In genomic region chr17:7587831-7588230, GRCh38 we compare ENCODE assay signal across 14 cellular contexts. TPM values are rescaled to one million over a fixed set of nuclear protein-coding genes. Genes with fewer than 3 reads are reported as not detected.
A peak's percentile ranks its signal among the peaks of the same experiment; 100 is the strongest.
DNase-seq lines count a peak whose midpoint lies in the region; ATAC-seq and TF ChIP-seq lines count a peak whose summit lies in the region.
"Had no signal": no experiment of that assay in that cellular context is flagged by ENCODE, and none has a peak within 500 bp of the region (broad histone marks: within the 10 kb centered on the region; RNA-seq: fewer than 3 reads in every experiment).

No MANE protein-coding gene starts in this region.

- peak overlapping the region; percentile 53 for H3K4me3 Mint-ChIP-seq in endodermal cell
- no peak overlapping the region for H3K4me3 Mint-ChIP-seq in osteocyte (ENCODE audit: unreplicated experiment)
- H3K4me3 Mint-ChIP-seq in T-helper 17 cell, result no peak overlapping the region
- no peak overlapping the region for H3K4me3 Mint-ChIP-seq in T-helper 2 cell treated with Interferon-gamma antibody and Interleukin-4, amounts not matched to agents 5 μg/mL and 100 μg/mL, for 36 hours

- DNase-seq in EH (ENCODE audit: low read depth) (peak; percentile 62), NCI-H226 (peak; percentile 48), endodermal cell (peak; percentile 51), osteocyte (ENCODE audit: extremely low spot score, unreplicated experiment) (no peak), T-helper 17 cell (no peak), midbrain (lab: John Stamatoyannopoulos, UW) (no peak), NCI-H2107 (lab: John Stamatoyannopoulos, UW) (no peak)
- DNase-seq in T-helper 2 cell treated with Interferon-gamma antibody and Interleukin-4, amounts not matched to agents 5 μg/mL and 100 μg/mL, for 36 hours (ENCODE audit: low spot score), result no peak
- DNase-seq: activated gamma-delta T cell treated with Interleukin-2 at 50 U/mL for 16 hours, DMS79 treated with DMSO at 0.1 percent for 48 hours, T-helper 2 cell had no signal

- H3K27me3 Mint-ChIP-seq in endodermal cell (ENCODE audit: insufficient read depth), result no peaks in the 10 kb centered on the region
- no peaks in the 10 kb centered on the region for H3K27me3 Mint-ChIP-seq in osteocyte (ENCODE audit: unreplicated experiment)
- no peaks in the 10 kb centered on the region for H3K27me3 Mint-ChIP-seq in T-helper 17 cell
- no peaks in the 10 kb centered on the region for H3K27me3 Mint-ChIP-seq in T-helper 2 cell treated with Interferon-gamma antibody and Interleukin-4, amounts not matched to agents 5 μg/mL and 100 μg/mL, for 36 hours (ENCODE audit: low read depth)

- peaks cover 15% of the 10 kb centered on the region for H3K4me1 ChIP-seq in endodermal cell (ENCODE audit: control insufficient read depth, insufficient read depth, low read length)

- H3K27me3 ChIP-seq in endodermal cell (ENCODE audit: control insufficient read depth, insufficient read depth, low read length, poor library complexity, severe bottlenecking), result no peaks in the 10 kb centered on the region
- H3K27me3 ChIP-seq: upper lobe of left lung had no signal

- ATAC-seq in T-helper 17 cell, result no peak

- H3K36me3 Mint-ChIP-seq in endodermal cell (ENCODE audit: low read depth) (peaks cover 34% of the 10 kb centered on the region), osteocyte (ENCODE audit: unreplicated experiment) (peaks cover 12% of the 10 kb centered on the region), T-helper 17 cell (ENCODE audit: low read depth) (peaks cover 2% of the 10 kb centered on the region)
- H3K36me3 Mint-ChIP-seq in T-helper 2 cell treated with Interferon-gamma antibody and Interleukin-4, amounts not matched to agents 5 μg/mL and 100 μg/mL, for 36 hours (ENCODE audit: low read depth), result peaks cover 31% of the 10 kb centered on the region

- H3K9me3 Mint-ChIP-seq in endodermal cell (no peaks in the 10 kb centered on the region), osteocyte (ENCODE audit: unreplicated experiment) (no peaks in the 10 kb centered on the region)
- no peaks in the 10 kb centered on the region for H3K9me3 Mint-ChIP-seq in T-helper 2 cell treated with Interferon-gamma antibody and Interleukin-4, amounts not matched to agents 5 μg/mL and 100 μg/mL, for 36 hours

- H3K9ac ChIP-seq in endodermal cell (ENCODE audit: extremely low read depth, low read length, poor library complexity, severe bottlenecking), result no peak overlapping the region

- H3K4me1 Mint-ChIP-seq in endodermal cell (peaks cover 24% of the 10 kb centered on the region), osteocyte (ENCODE audit: unreplicated experiment) (peaks cover 44% of the 10 kb centered on the region), T-helper 17 cell (peaks cover 20% of the 10 kb centered on the region)
- peaks cover 15% of the 10 kb centered on the region for H3K4me1 Mint-ChIP-seq in T-helper 2 cell treated with Interferon-gamma antibody and Interleukin-4, amounts not matched to agents 5 μg/mL and 100 μg/mL, for 36 hours (ENCODE audit: low read depth)

- no peak for TF ChIP-seq CTCF in endodermal cell (conservative IDR thresholded peaks at IDR 0.05)
- no peak for TF ChIP-seq CTCF in osteocyte (IDR thresholded peaks at IDR 0.05)

- no peak overlapping the region for H3K4me3 ChIP-seq in endodermal cell (ENCODE audit: low read length)
- H3K4me3 ChIP-seq: upper lobe of left lung had no signal

- no peak overlapping the region for H3K27ac Mint-ChIP-seq in endodermal cell
- peak overlapping the region; percentile 54 for H3K27ac Mint-ChIP-seq in osteocyte (ENCODE audit: unreplicated experiment)
- H3K27ac Mint-ChIP-seq in T-helper 17 cell, result no peak overlapping the region
- H3K27ac Mint-ChIP-seq in T-helper 2 cell treated with Interferon-gamma antibody and Interleukin-4, amounts not matched to agents 5 μg/mL and 100 μg/mL, for 36 hours, result no peak overlapping the region

- H3K27ac ChIP-seq in endodermal cell (ENCODE audit: low read depth, low read length), result no peak overlapping the region

- peaks cover 58% of the 10 kb centered on the region for H3K36me3 ChIP-seq in endodermal cell (ENCODE audit: control insufficient read depth, insufficient read depth, low read length)

- H3K9me3 ChIP-seq in endodermal cell (ENCODE audit: control insufficient read depth, low read length) (no peaks in the 10 kb centered on the region), T-helper 17 cell (ENCODE audit: control insufficient read depth, low read length, poor library complexity, severe bottlenecking) (no peaks in the 10 kb centered on the region)
- H3K9me3 ChIP-seq: upper lobe of left lung had no signal

- 81% methylated on average over 5 of the region's 5 CpGs; no CpG with 5 or more reads in 1 of the 2 experiments for WGBS in endodermal cell (ENCODE audit: insufficient coverage in 1 of 2, insufficient read length in 1 of 2), 2 experiments

RNA-seq across cellular contexts. Expression of gene SOX15, which starts 2.1 kb away (rescaled TPM):
- 1 to 10 TPM; 6.4 to 7.3 TPM for total RNA-seq in endodermal cell
- polyA plus RNA-seq in endodermal cell (2013, experiment 1 of 2), result 1.1 TPM
- 1.0 TPM for polyA plus RNA-seq in endodermal cell (2013, experiment 2 of 2)
- total RNA-seq in osteocyte, result 0.78 TPM in 2 replicates
- total RNA-seq in T-helper 17 cell, result not detected
- total RNA-seq: HT-29, lung microvascular endothelial cell had no signal

RNA-seq across cellular contexts. Expression of gene MPDU1, which starts 4.2 kb away (rescaled TPM):
- total RNA-seq in endodermal cell (10 to 100 TPM; 47.4 to 56.6 TPM), osteocyte (34.2 and 42.2 TPM in 2 replicates), T-helper 17 cell (10 to 100 TPM; 28.9 to 32.7 TPM)
- 57.7 TPM for polyA plus RNA-seq in endodermal cell (2013, experiment 1 of 2)
- polyA plus RNA-seq in endodermal cell (2013, experiment 2 of 2), result 50.7 TPM

RNA-seq across cellular contexts. Expression of gene CD68, which starts 8.4 kb away (rescaled TPM):
- total RNA-seq in endodermal cell, result under 1 TPM in 1 of 2 donors, not detected in 1; 0.44 TPM
- polyA plus RNA-seq in endodermal cell (2013, experiment 1 of 2), result not detected
- polyA plus RNA-seq in endodermal cell (2013, experiment 2 of 2), result 0.25 TPM
- 1.1 TPM in 2 replicates for total RNA-seq in osteocyte
- total RNA-seq in T-helper 17 cell, result 1 to 10 TPM; 3.9 to 8.1 TPM

RNA-seq across cellular contexts. Expression of gene SENP3, which starts 26.1 kb away (rescaled TPM):
- total RNA-seq in endodermal cell, result 10 to 100 TPM; 71.5 to 82.3 TPM
- polyA plus RNA-seq in endodermal cell (2013, experiment 1 of 2), result 81.6 TPM
- 69.2 TPM for polyA plus RNA-seq in endodermal cell (2013, experiment 2 of 2)
- total RNA-seq in osteocyte, result 52.5 and 53.7 TPM in 2 replicates
- 10 to 100 TPM; 33.4 to 37.0 TPM for total RNA-seq in T-helper 17 cell

RNA-seq across cellular contexts. Expression of gene FXR2, which starts 26.9 kb away (rescaled TPM):
- total RNA-seq in endodermal cell (10 to 100 TPM; 52.1 to 53.9 TPM), osteocyte (48.7 and 50.7 TPM in 2 replicates), T-helper 17 cell (10 to 100 TPM; 22.3 to 23.4 TPM)
- 43.0 TPM for polyA plus RNA-seq in endodermal cell (2013, experiment 1 of 2)
- 41.9 TPM for polyA plus RNA-seq in endodermal cell (2013, experiment 2 of 2)

Comparison
In these comparisons a context has a peak if more than half of its experiments do, and no peak if none do; other contexts are left out.
1. DNase-seq: peak in EH (single experiment), NCI-H226 (single experiment) and endodermal cell (single experiment); none in osteocyte (single experiment), T-helper 17 cell (0 of 3), midbrain (single experiment), T-helper 2 cell treated with Interferon-gamma antibody and Interleukin-4, amounts not matched to agents 5 μg/mL and 100 μg/mL, for 36 hours (single experiment) and NCI-H2107 (single experiment).